In genomic region chr19:5949792-5950305, GRCh38 we compare ENCODE assay signal across 8 cellular contexts. TPM values are rescaled to one million over a fixed set of nuclear protein-coding genes. Genes with fewer than 3 reads are reported as not detected.
DNase-seq lines count a peak whose midpoint lies in the region; ATAC-seq lines count a peak whose summit lies in the region.

No MANE protein-coding gene starts in this region.

- H3K9me3 ChIP-seq in right cardiac atrium (ENCODE audit: control insufficient read depth, low read length), result no peaks in the 10 kb centered on the region
- no peaks in the 10 kb centered on the region for H3K9me3 ChIP-seq in thymus (ENCODE audit: control insufficient read depth)

- 75% methylated on average over 13 of the region's 13 CpGs for WGBS in right cardiac atrium
- 9% methylated on average over 13 of the region's 13 CpGs for WGBS in thymus

- ATAC-seq in right cardiac atrium (peak in 1 of 2 donors; percentile 3), HG02938 (IDR thresholded peaks at IDR 0.05; ENCODE audit: unreplicated experiment) (no peak)

- H3K36me3 ChIP-seq in thymus (ENCODE audit: control insufficient read depth, insufficient read depth), result peaks cover 9% of the 10 kb centered on the region

- H3K27me3 ChIP-seq in right cardiac atrium (ENCODE audit: control insufficient read depth, insufficient read depth) (no peaks in the 10 kb centered on the region), thymus (ENCODE audit: control insufficient read depth, insufficient read depth) (no peaks in the 10 kb centered on the region)

- H3K27ac ChIP-seq in right cardiac atrium (ENCODE audit: low read length), result peak overlapping the region; percentile 8
- H3K27ac ChIP-seq in thymus (ENCODE audit: low read depth), result peak overlapping the region; percentile 85

- no peak overlapping the region for H3K4me3 ChIP-seq in right cardiac atrium (ENCODE audit: low read length)
- peak overlapping the region; percentile 2 for H3K4me3 ChIP-seq in thymus (ENCODE audit: low read length)

- H3K4me1 ChIP-seq in right cardiac atrium (ENCODE audit: control insufficient read depth, insufficient read depth, low read length), result peaks cover 34% of the 10 kb centered on the region
- H3K4me1 ChIP-seq in thymus (ENCODE audit: control insufficient read depth, insufficient read depth, low read length), result peaks cover 80% of the 10 kb centered on the region

- intact Hi-C loops in right cardiac atrium (cut with DNase I), result loop anchor here in 2 of 4 donors (5.0 to 10.0 kb wide), 2 partner anchors 38 to 45 kb away; partner anchors contain the start of genes CAPS (in 1 of the 2), NDUFA11 (in 1 of the 2) and VMAC (in 1 of the 2)

- in situ Hi-C loops in ACHN (cut with HindIII; ENCODE audit: low pct_ligation_motif_present, low pct_unique_long_range_greater_than_20kb, low sequenced_read_pairs), result no loop called here

- DNase-seq in NCI-H2196 treated with DMSO at 0.1 percent for 48 hours (lab: John Stamatoyannopoulos, UW; ENCODE audit: unreplicated experiment), result peak; percentile 92
- DNase-seq in activated T-cell treated with anti-CD3 and anti-CD28 coated beads for 48 hours (ENCODE audit: low read depth), result peak; percentile 26
- DNase-seq in right cardiac atrium, result peak in 2 of 3 donors; percentile 70 to 72
- DNase-seq in ACHN, result no peak
- no peak for DNase-seq in NCI-H1930 (lab: John Stamatoyannopoulos, UW)
- DNase-seq in amniotic stem cell (lab: John Stamatoyannopoulos, UW), result no peak

RNA-seq across cellular contexts. Expression of gene RANBP3, which starts 28.1 kb away (rescaled TPM):
- total RNA-seq in right cardiac atrium, result 10 to 100 TPM; 54.8 to 73.8 (median 67.7) TPM
- polyA plus RNA-seq in right cardiac atrium (49.6 TPM), thymus (39.0 TPM)

RNA-seq across cellular contexts. Expression of gene CAPS, which starts 35.8 kb away (rescaled TPM):
- 10 to 100 TPM in 2 of 4 donors, 1 to 10 TPM in 2; 8.9 to 14.2 (median 9.9) TPM for total RNA-seq in right cardiac atrium
- polyA plus RNA-seq in right cardiac atrium (7.1 TPM), thymus (70.4 TPM)

RNA-seq across cellular contexts. Expression of gene VMAC, which starts 45.2 kb away (rescaled TPM):
- total RNA-seq in right cardiac atrium, result 1 to 10 TPM; 1.9 to 5.8 (median 3.8) TPM
- polyA plus RNA-seq in right cardiac atrium (3.6 TPM), thymus (10.8 TPM)

RNA-seq across cellular contexts. Expression of gene NDUFA11, which starts 46.3 kb away (rescaled TPM):
- total RNA-seq in right cardiac atrium, result 100 to 1,000 TPM; 515 to 756 (median 624) TPM
- polyA plus RNA-seq in right cardiac atrium (1,214 TPM), thymus (292 TPM)

Comparison
In these comparisons a context has a peak if more than half of its experiments do, and no peak if none do; other contexts are left out.
1. DNase-seq: peak in NCI-H2196 treated with DMSO at 0.1 percent for 48 hours (single experiment), activated T-cell treated with anti-CD3 and anti-CD28 coated beads for 48 hours (single experiment) and right cardiac atrium (2 of 3); none in ACHN (single experiment), NCI-H1930 (0 of 2) and amniotic stem cell (single experiment).